Comparison of ENCODE assay signal across 8 cellular contexts in the genomic region with DNA sequence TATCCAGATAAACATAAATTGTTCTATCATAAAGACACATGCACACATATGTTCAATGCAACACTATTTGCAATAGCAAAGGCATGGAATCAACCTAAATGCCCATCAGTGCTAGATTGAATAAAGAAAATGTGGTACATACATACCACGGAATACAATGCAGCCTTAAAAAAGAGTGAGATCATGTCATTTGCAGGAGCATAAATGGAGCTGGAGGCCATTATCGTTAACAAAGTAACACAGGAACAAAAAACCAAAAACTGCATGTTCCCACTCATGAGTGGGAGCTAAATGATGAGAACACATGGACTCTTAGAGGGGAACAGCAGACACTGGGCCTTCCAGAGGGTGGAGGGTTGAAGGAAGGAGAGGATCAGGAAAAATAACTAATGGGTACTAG.
"Had no signal": no experiment of that assay in that cellular context is flagged by ENCODE, and none has a peak within 500 bp of the region (broad histone marks: within the 10 kb centered on the region; RNA-seq: fewer than 3 reads in every experiment).

No MANE protein-coding gene starts in this region.

- H3K4me3 ChIP-seq: GM12878 had no signal

- FAIRE-seq: G401.6, GM12878, GM12891, GM12892, GM18507, GM19239 had no signal

- DNase-seq: GDM1, GF-D8 had no signal

- ATAC-seq: GM12878 had no signal
